In the genomic region with DNA sequence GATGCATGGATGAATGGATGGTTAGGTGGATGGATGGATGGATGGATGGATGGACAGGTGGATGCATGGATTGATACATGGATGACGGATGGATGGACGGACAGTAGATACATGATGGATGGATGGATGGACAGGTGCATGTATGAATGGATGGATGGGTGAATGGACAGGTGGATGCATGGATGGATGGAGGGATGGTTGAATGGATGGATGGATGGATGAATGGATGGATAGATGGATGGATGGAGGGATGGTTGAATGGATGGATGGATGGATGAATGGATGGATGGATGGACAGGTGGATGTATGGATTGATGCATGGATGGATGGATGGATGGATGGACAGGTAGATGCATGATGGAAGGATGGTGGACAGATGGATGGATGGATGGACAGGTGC, we compare ENCODE assay signal across 28 cellular contexts.
"Had no signal": no experiment of that assay in that cellular context is flagged by ENCODE, and none has a peak within 500 bp of the region (broad histone marks: within the 10 kb centered on the region; RNA-seq: fewer than 3 reads in every experiment).

No MANE protein-coding gene starts in this region.

- H3K36me3 ChIP-seq: ascending aorta, breast epithelium, cardiac muscle cell, colonic mucosa, heart right ventricle had no signal

- H3K4me1 ChIP-seq: ascending aorta, breast epithelium, colonic mucosa, esophagus squamous epithelium, gastroesophageal sphincter had no signal

- H3K27ac ChIP-seq: ascending aorta, breast epithelium, cardiac muscle cell, colonic mucosa, epithelial cell of prostate, esophagus squamous epithelium, gastroesophageal sphincter, heart right ventricle had no signal

- H3K27me3 ChIP-seq: ascending aorta, breast epithelium, cardiac muscle cell, colonic mucosa, esophagus squamous epithelium, gastroesophageal sphincter, heart right ventricle had no signal

- ATAC-seq: activated CD4-positive, alpha-beta T cell treated with anti-CD3 and anti-CD28 coated beads for 36 hours; activated CD8-positive, alpha-beta memory T cell treated with anti-CD3 and anti-CD28 coated beads, Interleukin-2, amount 10 ng/mL, durations not matched to agents 7 days and 5 days; activated CD8-positive, alpha-beta T cell treated with anti-CD3 and anti-CD28 coated beads, Interleukin-2, amount 10 ng/mL, durations not matched to agents 7 days and 5 days; activated naive CD4-positive, alpha-beta T cell treated with anti-CD3 and anti-CD28 coated beads, Interleukin-2, amount 50 U/mL, for 72 hours; activated T-cell treated with anti-CD3 and anti-CD28 coated beads, Interleukin-2, amount 50 U/mL, for 72 hours; gastroesophageal sphincter; heart right ventricle had no signal

- H3K4me3 ChIP-seq: ascending aorta, breast epithelium, cardiac muscle cell, colonic mucosa, esophagus squamous epithelium, gastroesophageal sphincter, heart right ventricle had no signal

- DNase-seq: activated CD4-positive, alpha-beta memory T cell treated with anti-CD3 and anti-CD28 coated beads for 36 hours; activated CD4-positive, alpha-beta T cell treated with anti-CD3 and anti-CD28 coated beads for 36 hours; activated CD4-positive, alpha-beta T cell treated with anti-CD3 and anti-CD28 coated beads, Interleukin-2, amount 10 ng/mL, durations not matched to agents 24 days and 14 days; activated CD4-positive, CD25-positive, alpha-beta regulatory T cell; activated CD4-positive, CD25-positive, alpha-beta regulatory T cell treated with anti-CD3 and anti-CD28 coated beads, Interleukin-2, amount 50 U/mL, for 72 hours; activated CD8-positive, alpha-beta memory T cell treated with anti-CD3 and anti-CD28 coated beads, Interleukin-2, amount 10 ng/mL, durations not matched to agents 7 days and 5 days; activated CD8-positive, alpha-beta memory T cell treated with anti-CD3 and anti-CD28 coated beads, Interleukin-2, amount 50 U/mL, for 4 hours; activated CD8-positive, alpha-beta T cell treated with anti-CD3 and anti-CD28 coated beads, Interleukin-2, amount 10 ng/mL, durations not matched to agents 7 days and 5 days; activated gamma-delta T cell; activated naive CD4-positive, alpha-beta T cell; activated naive CD4-positive, alpha-beta T cell treated with anti-CD3 and anti-CD28 coated beads, Interleukin-2, amount 10 ng/mL, durations not matched to agents 7 days and 5 days; activated naive CD8-positive, alpha-beta T cell treated with anti-CD3 and anti-CD28 coated beads, Interleukin-2, amount 10 ng/mL, durations not matched to agents 7 days and 5 days; activated T-cell treated with anti-CD3 and anti-CD28 coated beads, Interleukin-2, amount 50 U/mL, for 1 hour; activated T-cell treated with anti-CD3 and anti-CD28 coated beads, Interleukin-2, amount 50 U/mL, for 72 hours; central memory CD4-positive, alpha-beta T cell; cerebellar nuclear complex; colonic mucosa; effector CD8-positive, alpha-beta T cell; esophagus squamous epithelium; foreskin melanocyte; heart right ventricle; T-helper 2 cell had no signal

- H3K9me3 ChIP-seq: ascending aorta, breast epithelium, colonic mucosa, esophagus squamous epithelium, gastroesophageal sphincter, heart right ventricle had no signal
